Comparison of ENCODE assay signal across 27 cellular contexts in genomic region chr4:97152159-97152558, GRCh38.
"Had no signal": no experiment of that assay in that cellular context is flagged by ENCODE, and none has a peak within 500 bp of the region (broad histone marks: within the 10 kb centered on the region; RNA-seq: fewer than 3 reads in every experiment).

No MANE protein-coding gene starts in this region.

- H3K9me3 ChIP-seq: adrenal gland, body of pancreas, breast epithelium, SJCRH30 had no signal

- H3K27ac ChIP-seq: adrenal gland, body of pancreas, breast epithelium, SJCRH30, SK-N-MC had no signal

- H3K4me3 ChIP-seq: adrenal gland, body of pancreas, breast epithelium, SJCRH30, SK-N-MC had no signal

- H3K27me3 ChIP-seq: adrenal gland, body of pancreas, breast epithelium, SJCRH30 had no signal

- H3K4me1 ChIP-seq: body of pancreas, breast epithelium, SJCRH30 had no signal

- DNase-seq: activated CD4-positive, alpha-beta T cell treated with anti-CD3 and anti-CD28 coated beads for 36 hours; activated CD4-positive, alpha-beta T cell treated with anti-CD3 and anti-CD28 coated beads, Interleukin-2, amount 10 ng/mL, durations not matched to agents 7 days and 5 days; activated CD4-positive, alpha-beta T cell treated with anti-CD3 and anti-CD28 coated beads, Interleukin-2, amount 50 U/mL, for 48 hours; activated CD8-positive, alpha-beta memory T cell treated with anti-CD3 and anti-CD28 coated beads, Interleukin-2, amount 50 U/mL, for 4 hours; activated gamma-delta T cell treated with Interleukin-2 at 50 U/mL for 16 hours; activated naive CD4-positive, alpha-beta T cell treated with anti-CD3 and anti-CD28 coated beads for 36 hours; activated T-cell treated with anti-CD3 and anti-CD28 coated beads for 4 hours; activated T-cell treated with anti-CD3 and anti-CD28 coated beads, Interleukin-2, amount 50 U/mL, for 4 hours; adrenal gland; body of pancreas; Kasumi-1; KG1; MM.1S; NCI-H1105 treated with DMSO at 0.1 percent for 48 hours; NCI-H1436; NCI-H1694; NCI-H1930; NCI-H2081 treated with DMSO at 0.1 percent for 48 hours; NCI-H345; NCI-H510A treated with DMSO at 0.1 percent for 48 hours; NCI-H526 treated with DMSO at 0.1 percent for 48 hours; NCI-H774; SHP77; SJCRH30; T1000 had no signal

- H3K36me3 ChIP-seq: adrenal gland, breast epithelium, SJCRH30 had no signal
